In the genomic region with DNA sequence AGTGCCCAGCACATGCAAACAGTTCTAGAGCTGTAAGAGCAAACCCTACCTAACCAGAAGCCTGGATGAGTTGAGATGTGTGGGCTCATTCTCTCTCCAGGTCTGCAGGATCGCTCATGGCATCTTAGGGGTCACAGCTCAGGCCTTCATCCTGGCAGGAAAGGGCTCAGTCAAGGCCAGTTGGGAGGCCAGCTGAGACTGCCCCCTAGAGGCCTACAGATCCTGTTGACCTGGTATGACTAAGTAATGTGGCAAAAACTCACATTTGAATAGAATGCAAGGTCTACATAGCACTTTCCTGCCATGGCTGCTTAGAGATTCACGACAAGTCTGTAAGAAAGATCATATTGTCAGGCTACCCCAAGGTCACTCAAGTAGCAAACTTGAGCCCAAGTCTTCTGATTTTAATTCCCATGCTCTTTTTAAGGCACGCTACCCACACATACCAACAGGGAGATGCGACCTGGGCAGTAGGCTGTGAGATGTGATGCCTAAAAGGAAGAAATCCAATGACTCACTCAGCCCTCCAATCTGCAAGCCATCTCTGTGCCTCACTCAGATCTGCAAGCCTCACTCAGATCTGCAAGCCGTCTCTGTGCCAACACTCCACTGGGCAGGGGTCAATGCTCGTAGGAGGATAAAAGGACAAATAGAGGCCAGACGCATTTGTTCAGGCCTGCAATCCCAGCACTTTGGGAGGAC, we compare ENCODE assay signal across 8 cellular contexts. TPM values are rescaled to one million over a fixed set of nuclear protein-coding genes. Genes with fewer than 3 reads are reported as not detected.
DNase-seq lines count a peak whose midpoint lies in the region; ATAC-seq and TF ChIP-seq lines count a peak whose summit lies in the region.

No MANE protein-coding gene starts in this region.

- H3K27me3 ChIP-seq in suprapubic skin: no peaks in the 10 kb centered on the region

- TF ChIP-seq CTCF in suprapubic skin (IDR thresholded peaks at IDR 0.05): no peak

- peak; percentile 72 for ATAC-seq in activated T-helper 17 cell treated with anti-CD3 and anti-CD28 coated beads, Interleukin-2, amount 50 U/mL, for 72 hours (replicated peaks)
- no peak for ATAC-seq in HG03342 (IDR thresholded peaks at IDR 0.05; ENCODE audit: unreplicated experiment)

- TF ChIP-seq POLR2A in suprapubic skin (IDR thresholded peaks at IDR 0.05): no peak

- peak; percentile 24 for DNase-seq in NK-92 treated with Interleukin-12 subunit alpha and Interleukin-12 subunit beta, amount 100 ng/mL, for 24 hours (lab: John Stamatoyannopoulos, UW)
- DNase-seq in NK-92 (lab: John Stamatoyannopoulos, UW; ENCODE audit: unreplicated experiment): no peak
- DNase-seq in LoVo (ENCODE audit: low spot score): peak; percentile 18
- DNase-seq in kidney glomerular epithelial cell (lab: John Stamatoyannopoulos, UW): peak; percentile 63
- no peak for DNase-seq in KG1 (lab: John Stamatoyannopoulos, UW)
- no peak for DNase-seq in suprapubic skin (ENCODE audit: low spot score in 2 of 2)

- H3K27ac Mint-ChIP-seq in activated T-helper 17 cell treated with anti-CD3 and anti-CD28 coated beads, Interleukin-2, amount 50 U/mL, for 72 hours: no peak overlapping the region

- no peak overlapping the region for H3K4me3 Mint-ChIP-seq in activated T-helper 17 cell treated with anti-CD3 and anti-CD28 coated beads, Interleukin-2, amount 50 U/mL, for 72 hours

- no peaks in the 10 kb centered on the region for H3K4me1 Mint-ChIP-seq in activated T-helper 17 cell treated with anti-CD3 and anti-CD28 coated beads, Interleukin-2, amount 50 U/mL, for 72 hours

- H3K27ac ChIP-seq in suprapubic skin: no peak overlapping the region

- no peak for TF ChIP-seq EP300 in suprapubic skin (IDR thresholded peaks at IDR 0.05)

- H3K4me3 ChIP-seq in suprapubic skin: no peak overlapping the region

- no peaks in the 10 kb centered on the region for H3K36me3 ChIP-seq in suprapubic skin

- 63% methylated on average over 6 of the region's 7 CpGs for WGBS in suprapubic skin

- peaks cover 6% of the 10 kb centered on the region for H3K9me3 ChIP-seq in suprapubic skin

- peaks cover 7% of the 10 kb centered on the region for H3K9me3 Mint-ChIP-seq in activated T-helper 17 cell treated with anti-CD3 and anti-CD28 coated beads, Interleukin-2, amount 50 U/mL, for 72 hours

- H3K4me1 ChIP-seq in suprapubic skin: peaks cover 7% of the 10 kb centered on the region

- no peaks in the 10 kb centered on the region for H3K36me3 Mint-ChIP-seq in activated T-helper 17 cell treated with anti-CD3 and anti-CD28 coated beads, Interleukin-2, amount 50 U/mL, for 72 hours (ENCODE audit: low read depth)

- H3K27me3 Mint-ChIP-seq in activated T-helper 17 cell treated with anti-CD3 and anti-CD28 coated beads, Interleukin-2, amount 50 U/mL, for 72 hours: no peaks in the 10 kb centered on the region

RNA-seq across cellular contexts. Expression of gene CAPN8, which starts 5.1 kb away (rescaled TPM):
- total RNA-seq in activated T-helper 17 cell treated with anti-CD3 and anti-CD28 coated beads, Interleukin-2, amount 50 U/mL, for 72 hours: not detected
- total RNA-seq in suprapubic skin: 1 to 10 TPM; 1.5 to 3.9 (median 2.7) TPM

RNA-seq across cellular contexts. Expression of gene CAPN2, which starts 41.7 kb away (rescaled TPM):
- 10 to 100 TPM; 42.8 to 73.0 TPM for total RNA-seq in activated T-helper 17 cell treated with anti-CD3 and anti-CD28 coated beads, Interleukin-2, amount 50 U/mL, for 72 hours
- 10 to 100 TPM; 33.6 to 87.6 (median 44.0) TPM for total RNA-seq in suprapubic skin

Comparison
In these comparisons a context has a peak if more than half of its experiments do, and no peak if none do; other contexts are left out.
1. DNase-seq: peak in NK-92 treated with Interleukin-12 subunit alpha and Interleukin-12 subunit beta, amount 100 ng/mL, for 24 hours (single experiment), LoVo (single experiment) and kidney glomerular epithelial cell (single experiment); none in NK-92 (single experiment), KG1 (single experiment) and suprapubic skin (0 of 2).